In the genomic region with DNA sequence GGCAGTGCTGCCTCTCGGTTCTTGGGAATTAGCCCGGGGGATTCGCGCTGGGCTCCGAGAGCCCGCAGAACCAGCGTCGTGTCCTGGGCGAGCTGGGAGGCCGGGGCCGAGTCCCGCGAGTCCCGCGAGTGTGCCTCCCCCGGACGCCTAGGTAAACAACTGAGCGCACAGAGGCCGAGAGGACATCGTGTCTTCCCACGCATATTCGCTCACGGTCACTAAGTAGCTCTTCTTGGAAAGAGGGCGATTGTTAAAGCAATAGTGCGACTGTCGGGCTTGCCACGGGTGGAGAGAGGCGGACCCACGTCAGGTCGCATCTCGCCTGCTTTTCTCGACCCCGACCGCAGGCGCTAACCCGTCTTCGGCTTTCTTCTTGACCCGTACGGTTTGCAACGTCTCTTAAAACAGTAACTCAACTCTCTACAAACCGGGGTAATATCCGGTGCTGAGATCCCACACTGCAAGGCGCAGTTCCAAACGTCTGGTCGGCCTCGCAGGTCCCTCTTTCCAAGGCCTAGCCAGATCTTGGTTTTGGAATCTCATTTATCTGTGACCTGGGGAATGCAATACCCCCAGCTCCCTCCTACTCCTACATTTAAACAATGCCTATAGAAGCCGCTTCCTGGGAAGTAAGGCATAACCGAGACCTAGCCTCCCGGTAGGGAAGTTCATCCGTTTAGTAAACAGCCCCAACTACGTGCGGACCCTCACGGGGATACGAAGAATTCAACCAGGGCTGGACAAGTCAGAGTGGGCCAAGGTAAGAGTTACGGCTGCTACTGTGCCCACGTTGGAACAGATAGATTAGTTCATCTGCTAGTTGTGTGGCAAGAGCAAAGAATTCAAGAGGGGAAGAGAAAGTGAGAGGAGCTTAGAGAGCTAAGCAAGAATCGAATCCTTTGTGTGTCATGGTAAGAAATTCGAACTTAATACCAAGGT, we compare ENCODE assay signal across 1 cellular context.
TF ChIP-seq lines count a peak whose summit lies in the region.

No MANE protein-coding gene starts in this region.

TF ChIP-seq in HEK293, 187 proteins besides CTCF, POLR2A, EP300 and RAD21 (continued from another document):
- TF ChIP-seq, protein P1, sequence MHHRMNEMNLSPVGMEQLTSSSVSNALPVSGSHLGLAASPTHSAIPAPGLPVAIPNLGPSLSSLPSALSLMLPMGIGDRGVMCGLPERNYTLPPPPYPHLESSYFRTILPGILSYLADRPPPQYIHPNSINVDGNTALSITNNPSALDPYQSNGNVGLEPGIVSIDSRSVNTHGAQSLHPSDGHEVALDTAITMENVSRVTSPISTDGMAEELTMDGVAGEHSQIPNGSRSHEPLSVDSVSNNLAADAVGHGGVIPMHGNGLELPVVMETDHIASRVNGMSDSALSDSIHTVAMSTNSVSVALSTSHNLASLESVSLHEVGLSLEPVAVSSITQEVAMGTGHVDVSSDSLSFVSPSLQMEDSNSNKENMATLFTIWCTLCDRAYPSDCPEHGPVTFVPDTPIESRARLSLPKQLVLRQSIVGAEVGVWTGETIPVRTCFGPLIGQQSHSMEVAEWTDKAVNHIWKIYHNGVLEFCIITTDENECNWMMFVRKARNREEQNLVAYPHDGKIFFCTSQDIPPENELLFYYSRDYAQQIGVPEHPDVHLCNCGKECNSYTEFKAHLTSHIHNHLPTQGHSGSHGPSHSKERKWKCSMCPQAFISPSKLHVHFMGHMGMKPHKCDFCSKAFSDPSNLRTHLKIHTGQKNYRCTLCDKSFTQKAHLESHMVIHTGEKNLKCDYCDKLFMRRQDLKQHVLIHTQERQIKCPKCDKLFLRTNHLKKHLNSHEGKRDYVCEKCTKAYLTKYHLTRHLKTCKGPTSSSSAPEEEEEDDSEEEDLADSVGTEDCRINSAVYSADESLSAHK (tag by site-specific recombination; IDR thresholded peaks at IDR 0.05): no peak
- 0 out of 2 replicates have a peak, but pooled peaks have one; percentile 54 for TF ChIP-seq EGR2 (tag by site-specific recombination; IDR thresholded peaks at IDR 0.05; ENCODE audit: low read depth)
- TF ChIP-seq, protein P2, sequence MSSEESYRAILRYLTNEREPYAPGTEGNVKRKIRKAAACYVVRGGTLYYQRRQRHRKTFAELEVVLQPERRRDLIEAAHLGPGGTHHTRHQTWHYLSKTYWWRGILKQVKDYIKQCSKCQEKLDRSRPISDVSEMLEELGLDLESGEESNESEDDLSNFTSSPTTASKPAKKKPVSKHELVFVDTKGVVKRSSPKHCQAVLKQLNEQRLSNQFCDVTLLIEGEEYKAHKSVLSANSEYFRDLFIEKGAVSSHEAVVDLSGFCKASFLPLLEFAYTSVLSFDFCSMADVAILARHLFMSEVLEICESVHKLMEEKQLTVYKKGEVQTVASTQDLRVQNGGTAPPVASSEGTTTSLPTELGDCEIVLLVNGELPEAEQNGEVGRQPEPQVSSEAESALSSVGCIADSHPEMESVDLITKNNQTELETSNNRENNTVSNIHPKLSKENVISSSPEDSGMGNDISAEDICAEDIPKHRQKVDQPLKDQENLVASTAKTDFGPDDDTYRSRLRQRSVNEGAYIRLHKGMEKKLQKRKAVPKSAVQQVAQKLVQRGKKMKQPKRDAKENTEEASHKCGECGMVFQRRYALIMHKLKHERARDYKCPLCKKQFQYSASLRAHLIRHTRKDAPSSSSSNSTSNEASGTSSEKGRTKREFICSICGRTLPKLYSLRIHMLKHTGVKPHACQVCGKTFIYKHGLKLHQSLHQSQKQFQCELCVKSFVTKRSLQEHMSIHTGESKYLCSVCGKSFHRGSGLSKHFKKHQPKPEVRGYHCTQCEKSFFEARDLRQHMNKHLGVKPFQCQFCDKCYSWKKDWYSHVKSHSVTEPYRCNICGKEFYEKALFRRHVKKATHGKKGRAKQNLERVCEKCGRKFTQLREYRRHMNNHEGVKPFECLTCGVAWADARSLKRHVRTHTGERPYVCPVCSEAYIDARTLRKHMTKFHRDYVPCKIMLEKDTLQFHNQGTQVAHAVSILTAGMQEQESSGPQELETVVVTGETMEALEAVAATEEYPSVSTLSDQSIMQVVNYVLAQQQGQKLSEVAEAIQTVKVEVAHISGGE (tag by site-specific recombination; conservative IDR thresholded peaks at IDR 0.05; ENCODE audit: low read depth): 0 out of 2 replicates have a peak, but pooled peaks have one; percentile 8
- TF ChIP-seq, protein P3, sequence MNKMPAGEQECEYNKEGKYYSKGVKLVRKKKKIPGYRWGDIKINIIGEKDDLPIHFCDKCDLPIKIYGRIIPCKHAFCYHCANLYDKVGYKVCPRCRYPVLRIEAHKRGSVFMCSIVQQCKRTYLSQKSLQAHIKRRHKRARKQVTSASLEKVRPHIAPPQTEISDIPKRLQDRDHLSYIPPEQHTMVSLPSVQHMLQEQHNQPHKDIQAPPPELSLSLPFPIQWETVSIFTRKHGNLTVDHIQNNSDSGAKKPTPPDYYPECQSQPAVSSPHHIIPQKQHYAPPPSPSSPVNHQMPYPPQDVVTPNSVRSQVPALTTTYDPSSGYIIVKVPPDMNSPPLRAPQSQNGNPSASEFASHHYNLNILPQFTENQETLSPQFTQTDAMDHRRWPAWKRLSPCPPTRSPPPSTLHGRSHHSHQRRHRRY (tag by site-specific recombination; IDR thresholded peaks at IDR 0.05): no peak
- TF ChIP-seq, protein P4, sequence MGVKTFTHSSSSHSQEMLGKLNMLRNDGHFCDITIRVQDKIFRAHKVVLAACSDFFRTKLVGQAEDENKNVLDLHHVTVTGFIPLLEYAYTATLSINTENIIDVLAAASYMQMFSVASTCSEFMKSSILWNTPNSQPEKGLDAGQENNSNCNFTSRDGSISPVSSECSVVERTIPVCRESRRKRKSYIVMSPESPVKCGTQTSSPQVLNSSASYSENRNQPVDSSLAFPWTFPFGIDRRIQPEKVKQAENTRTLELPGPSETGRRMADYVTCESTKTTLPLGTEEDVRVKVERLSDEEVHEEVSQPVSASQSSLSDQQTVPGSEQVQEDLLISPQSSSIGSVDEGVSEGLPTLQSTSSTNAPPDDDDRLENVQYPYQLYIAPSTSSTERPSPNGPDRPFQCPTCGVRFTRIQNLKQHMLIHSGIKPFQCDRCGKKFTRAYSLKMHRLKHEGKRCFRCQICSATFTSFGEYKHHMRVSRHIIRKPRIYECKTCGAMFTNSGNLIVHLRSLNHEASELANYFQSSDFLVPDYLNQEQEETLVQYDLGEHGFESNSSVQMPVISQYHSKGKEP (tag by site-specific recombination; IDR thresholded peaks at IDR 0.05): no peak
- no peak for TF ChIP-seq ZEB2 (tag by site-specific recombination; IDR thresholded peaks at IDR 0.05)
- TF ChIP-seq SP7 (tag by site-specific recombination; IDR thresholded peaks at IDR 0.05): no peak
- TF ChIP-seq, protein P5, sequence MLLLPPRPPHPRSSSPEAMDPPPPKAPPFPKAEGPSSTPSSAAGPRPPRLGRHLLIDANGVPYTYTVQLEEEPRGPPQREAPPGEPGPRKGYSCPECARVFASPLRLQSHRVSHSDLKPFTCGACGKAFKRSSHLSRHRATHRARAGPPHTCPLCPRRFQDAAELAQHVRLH (tag by site-specific recombination; IDR thresholded peaks at IDR 0.05): no peak
- no peak for TF ChIP-seq GLIS1 (tag by site-specific recombination; IDR thresholded peaks at IDR 0.05)
- no peak for TF ChIP-seq BCL11B (tag by site-specific recombination; IDR thresholded peaks at IDR 0.05; ENCODE audit: low read depth)
- no peak for TF ChIP-seq ZNF670 (tag by site-specific recombination; IDR thresholded peaks at IDR 0.05; ENCODE audit: low read depth)
- TF ChIP-seq ZNF335 (tag by site-specific recombination; conservative IDR thresholded peaks at IDR 0.05): peak; percentile 26; the same call in 1 of the 2 replicates
- TF ChIP-seq ZNF510 (tag by site-specific recombination; IDR thresholded peaks at IDR 0.05; ENCODE audit: insufficient replicate concordance): no peak
- TF ChIP-seq ZXDB (tag by site-specific recombination; IDR thresholded peaks at IDR 0.05): 0 out of 2 replicates have a peak, but pooled peaks have one; percentile 14
- TF ChIP-seq KLF10 (tag by site-specific recombination; IDR thresholded peaks at IDR 0.05): no peak
- no peak for TF ChIP-seq ZNF391 (tag by site-specific recombination; IDR thresholded peaks at IDR 0.05; ENCODE audit: borderline replicate concordance, low read depth)
- no peak for TF ChIP-seq ZNF138 (tag by site-specific recombination; IDR thresholded peaks at IDR 0.05; ENCODE audit: borderline replicate concordance)
- TF ChIP-seq ZFP69B (tag by site-specific recombination; IDR thresholded peaks at IDR 0.05): 0 out of 2 replicates have a peak, but pooled peaks have one; percentile 14
